In genomic region chr10:106635947-106636346, GRCh38 we compare ENCODE assay signal across 37 cellular contexts.
"Had no signal": no experiment of that assay in that cellular context is flagged by ENCODE, and none has a peak within 500 bp of the region (broad histone marks: within the 10 kb centered on the region; RNA-seq: fewer than 3 reads in every experiment).

No MANE protein-coding gene starts in this region.

- H3K4me3 Mint-ChIP-seq: activated CD4-positive, alpha-beta memory T cell treated with anti-CD3 and anti-CD28 coated beads, Interleukin-2, amount 10 ng/mL, durations not matched to agents 7 days and 5 days; activated CD4-positive, alpha-beta T cell treated with anti-CD3 and anti-CD28 coated beads for 36 hours; activated CD4-positive, alpha-beta T cell treated with anti-CD3 and anti-CD28 coated beads, Interleukin-2, amount 10 ng/mL, durations not matched to agents 7 days and 5 days; activated CD8-positive, alpha-beta memory T cell treated with anti-CD3 and anti-CD28 coated beads, Interleukin-2, amount 10 ng/mL, durations not matched to agents 7 days and 5 days; activated CD8-positive, alpha-beta T cell treated with anti-CD3 and anti-CD28 coated beads, Interleukin-2, amount 10 ng/mL, durations not matched to agents 7 days and 5 days; activated naive CD4-positive, alpha-beta T cell treated with anti-CD3 and anti-CD28 coated beads for 36 hours; activated naive CD8-positive, alpha-beta T cell treated with anti-CD3 and anti-CD28 coated beads for 36 hours; activated T-cell treated with anti-CD3 and anti-CD28 coated beads, Interleukin-2, amount 50 U/mL, for 24 hours; activated T-cell treated with anti-CD3 and anti-CD28 coated beads, Interleukin-2, amount 50 U/mL, for 72 hours; activated T-helper 1 cell treated with anti-CD3 and anti-CD28 coated beads, Interleukin-12 subunit alpha, Interleukin-12 subunit beta, Interleukin-2, Interleukin-4 antibody, amounts not matched to agents 30 ng/mL and 10 ng/mL and 1 ng/mL, durations not matched to agents 14 hours and 24 hours and 36 hours; activated T-helper 17 cell treated with anti-CD3 and anti-CD28 coated beads, Interleukin-2, amount 50 U/mL, for 72 hours; T-helper 1 cell treated with Interleukin-12 subunit alpha and Interleukin-12 subunit beta and Interleukin-4 antibody, amounts not matched to agents 30 μg/mL and 1 μg/mL, for 36 hours; T-helper 2 cell treated with Interferon-gamma antibody and Interleukin-4, amounts not matched to agents 5 μg/mL and 100 μg/mL, for 36 hours; WTC11 had no signal

- H3K4me1 Mint-ChIP-seq: activated CD4-positive, alpha-beta memory T cell treated with anti-CD3 and anti-CD28 coated beads, Interleukin-2, amount 10 ng/mL, durations not matched to agents 7 days and 5 days; activated CD4-positive, alpha-beta T cell treated with anti-CD3 and anti-CD28 coated beads for 36 hours; activated CD4-positive, alpha-beta T cell treated with anti-CD3 and anti-CD28 coated beads, Interleukin-2, amount 10 ng/mL, durations not matched to agents 7 days and 5 days; activated CD8-positive, alpha-beta memory T cell treated with anti-CD3 and anti-CD28 coated beads, Interleukin-2, amount 10 ng/mL, durations not matched to agents 7 days and 5 days; activated naive CD8-positive, alpha-beta T cell treated with anti-CD3 and anti-CD28 coated beads for 36 hours; activated T-helper 17 cell treated with anti-CD3 and anti-CD28 coated beads, Interleukin-2, amount 50 U/mL, for 72 hours; WTC11 had no signal

- H3K27ac Mint-ChIP-seq: activated CD4-positive, alpha-beta memory T cell treated with anti-CD3 and anti-CD28 coated beads, Interleukin-2, amount 10 ng/mL, durations not matched to agents 7 days and 5 days; activated CD4-positive, alpha-beta T cell treated with anti-CD3 and anti-CD28 coated beads for 36 hours; activated CD4-positive, alpha-beta T cell treated with anti-CD3 and anti-CD28 coated beads, Interleukin-2, amount 10 ng/mL, durations not matched to agents 7 days and 5 days; activated CD8-positive, alpha-beta memory T cell treated with anti-CD3 and anti-CD28 coated beads, Interleukin-2, amount 10 ng/mL, durations not matched to agents 7 days and 5 days; activated CD8-positive, alpha-beta T cell treated with anti-CD3 and anti-CD28 coated beads, Interleukin-2, amount 10 ng/mL, durations not matched to agents 7 days and 5 days; activated naive CD4-positive, alpha-beta T cell treated with anti-CD3 and anti-CD28 coated beads for 36 hours; activated naive CD4-positive, alpha-beta T cell treated with anti-CD3 and anti-CD28 coated beads, Interleukin-2, amount 50 U/mL, for 72 hours; activated naive CD8-positive, alpha-beta T cell treated with anti-CD3 and anti-CD28 coated beads for 36 hours; activated T-cell treated with anti-CD3 and anti-CD28 coated beads, Interleukin-2, amount 50 U/mL, for 24 hours; activated T-cell treated with anti-CD3 and anti-CD28 coated beads, Interleukin-2, amount 50 U/mL, for 72 hours; activated T-helper 1 cell treated with anti-CD3 and anti-CD28 coated beads, Interleukin-12 subunit alpha, Interleukin-12 subunit beta, Interleukin-2, Interleukin-4 antibody, amounts not matched to agents 30 ng/mL and 10 ng/mL and 1 ng/mL, durations not matched to agents 14 hours and 24 hours and 36 hours; activated T-helper 17 cell treated with anti-CD3 and anti-CD28 coated beads, Interleukin-2, amount 50 U/mL, for 72 hours; T-helper 1 cell treated with Interleukin-12 subunit alpha and Interleukin-12 subunit beta and Interleukin-4 antibody, amounts not matched to agents 30 μg/mL and 1 μg/mL, for 36 hours; T-helper 2 cell treated with Interferon-gamma antibody and Interleukin-4, amounts not matched to agents 5 μg/mL and 100 μg/mL, for 36 hours; WTC11 had no signal

- H3K4me1 ChIP-seq: adrenal gland, body of pancreas, breast epithelium had no signal

- H3K9me3 Mint-ChIP-seq: activated CD4-positive, alpha-beta memory T cell treated with anti-CD3 and anti-CD28 coated beads, Interleukin-2, amount 10 ng/mL, durations not matched to agents 7 days and 5 days; activated CD4-positive, alpha-beta T cell treated with anti-CD3 and anti-CD28 coated beads, Interleukin-2, amount 10 ng/mL, durations not matched to agents 7 days and 5 days; activated naive CD4-positive, alpha-beta T cell treated with anti-CD3 and anti-CD28 coated beads for 36 hours; activated naive CD8-positive, alpha-beta T cell treated with anti-CD3 and anti-CD28 coated beads for 36 hours; activated T-cell treated with anti-CD3 and anti-CD28 coated beads, Interleukin-2, amount 50 U/mL, for 24 hours; activated T-cell treated with anti-CD3 and anti-CD28 coated beads, Interleukin-2, amount 50 U/mL, for 72 hours; activated T-helper 1 cell treated with anti-CD3 and anti-CD28 coated beads, Interleukin-12 subunit alpha, Interleukin-12 subunit beta, Interleukin-2, Interleukin-4 antibody, amounts not matched to agents 30 ng/mL and 10 ng/mL and 1 ng/mL, durations not matched to agents 14 hours and 24 hours and 36 hours; activated T-helper 17 cell treated with anti-CD3 and anti-CD28 coated beads, Interleukin-2, amount 50 U/mL, for 72 hours; T-helper 1 cell treated with Interleukin-12 subunit alpha and Interleukin-12 subunit beta and Interleukin-4 antibody, amounts not matched to agents 30 μg/mL and 1 μg/mL, for 36 hours; T-helper 2 cell treated with Interferon-gamma antibody and Interleukin-4, amounts not matched to agents 5 μg/mL and 100 μg/mL, for 36 hours; WTC11 had no signal

- H3K27me3 ChIP-seq: adrenal gland, body of pancreas, brain microvascular endothelial cell, breast epithelium had no signal

- ATAC-seq: activated CD4-positive, alpha-beta T cell treated with anti-CD3 and anti-CD28 coated beads for 36 hours; activated CD4-positive, CD25-positive, alpha-beta regulatory T cell treated with anti-CD3 and anti-CD28 coated beads, Interleukin-2, amount 50 U/mL, for 24 hours; activated CD8-positive, alpha-beta memory T cell treated with anti-CD3 and anti-CD28 coated beads, Interleukin-2, amount 10 ng/mL, durations not matched to agents 7 days and 5 days; activated CD8-positive, alpha-beta T cell treated with anti-CD3 and anti-CD28 coated beads, Interleukin-2, amount 10 ng/mL, durations not matched to agents 7 days and 5 days; activated naive CD4-positive, alpha-beta T cell treated with anti-CD3 and anti-CD28 coated beads, Interleukin-2, amount 50 U/mL, for 72 hours; activated T-cell treated with anti-CD3 and anti-CD28 coated beads, Interleukin-2, amount 50 U/mL, for 72 hours; activated T-helper 17 cell treated with anti-CD3 and anti-CD28 coated beads, Interleukin-2, amount 50 U/mL, for 72 hours; body of pancreas; WTC11 had no signal

- H3K36me3 ChIP-seq: adrenal gland, brain microvascular endothelial cell, breast epithelium, WERI-Rb-1 had no signal

- H3K27me3 Mint-ChIP-seq: activated CD4-positive, alpha-beta memory T cell treated with anti-CD3 and anti-CD28 coated beads, Interleukin-2, amount 10 ng/mL, durations not matched to agents 7 days and 5 days; activated CD4-positive, alpha-beta T cell treated with anti-CD3 and anti-CD28 coated beads for 36 hours; activated CD4-positive, alpha-beta T cell treated with anti-CD3 and anti-CD28 coated beads, Interleukin-2, amount 10 ng/mL, durations not matched to agents 7 days and 5 days; activated CD8-positive, alpha-beta memory T cell treated with anti-CD3 and anti-CD28 coated beads, Interleukin-2, amount 10 ng/mL, durations not matched to agents 7 days and 5 days; activated naive CD8-positive, alpha-beta T cell treated with anti-CD3 and anti-CD28 coated beads for 36 hours; activated T-cell treated with anti-CD3 and anti-CD28 coated beads, Interleukin-2, amount 50 U/mL, for 24 hours; activated T-helper 17 cell treated with anti-CD3 and anti-CD28 coated beads, Interleukin-2, amount 50 U/mL, for 72 hours had no signal

- H3K27ac ChIP-seq: adrenal gland, body of pancreas, brain microvascular endothelial cell, breast epithelium, WERI-Rb-1 had no signal

- H3K4me3 ChIP-seq: adrenal gland, body of pancreas, breast epithelium had no signal

- DNase-seq: activated CD4-positive, alpha-beta memory T cell treated with anti-CD3 and anti-CD28 coated beads, Interleukin-2, amount 10 ng/mL, durations not matched to agents 7 days and 5 days; activated CD4-positive, alpha-beta T cell treated with anti-CD3 and anti-CD28 coated beads for 1 hour; activated CD4-positive, alpha-beta T cell treated with anti-CD3 and anti-CD28 coated beads for 36 hours; activated CD4-positive, alpha-beta T cell treated with anti-CD3 and anti-CD28 coated beads for 48 hours; activated CD4-positive, alpha-beta T cell treated with anti-CD3 and anti-CD28 coated beads, Interleukin-2, amount 10 ng/mL, durations not matched to agents 7 days and 5 days; activated CD4-positive, alpha-beta T cell treated with anti-CD3 and anti-CD28 coated beads, Interleukin-2, amount 50 U/mL, for 48 hours; activated CD4-positive, CD25-positive, alpha-beta regulatory T cell; activated CD8-positive, alpha-beta memory T cell treated with anti-CD3 and anti-CD28 coated beads for 24 hours; activated CD8-positive, alpha-beta memory T cell treated with anti-CD3 and anti-CD28 coated beads, Interleukin-2, amount 10 ng/mL, durations not matched to agents 7 days and 5 days; activated CD8-positive, alpha-beta memory T cell treated with anti-CD3 and anti-CD28 coated beads, Interleukin-2, amount 50 U/mL, for 48 hours; activated CD8-positive, alpha-beta T cell treated with anti-CD3 and anti-CD28 coated beads, Interleukin-2, amount 10 ng/mL, durations not matched to agents 7 days and 5 days; activated effector memory CD4-positive, alpha-beta T cell treated with anti-CD3 and anti-CD28 coated beads, Interleukin-2, amount 50 U/mL, for 16 hours; activated gamma-delta T cell treated with Interleukin-2 at 50 U/mL for 16 hours; activated naive CD4-positive, alpha-beta T cell; activated naive CD4-positive, alpha-beta T cell treated with anti-CD3 and anti-CD28 coated beads for 36 hours; activated naive CD4-positive, alpha-beta T cell treated with anti-CD3 and anti-CD28 coated beads, Interleukin-2, amount 50 U/mL, for 16 hours; activated naive CD8-positive, alpha-beta T cell treated with anti-CD3 and anti-CD28 coated beads for 36 hours; activated T-cell treated with anti-CD3 and anti-CD28 coated beads, Interleukin-2, amount 50 U/mL, for 24 hours; activated T-cell treated with anti-CD3 and anti-CD28 coated beads, Interleukin-2, amount 50 U/mL, for 72 hours; adrenal gland; amniotic stem cell; aorta; body of pancreas; brain microvascular endothelial cell; central memory CD4-positive, alpha-beta T cell; T-helper 1 cell; T-helper 2 cell; T-helper 9 cell; WERI-Rb-1 had no signal

- H3K36me3 Mint-ChIP-seq: activated CD8-positive, alpha-beta memory T cell treated with anti-CD3 and anti-CD28 coated beads, Interleukin-2, amount 10 ng/mL, durations not matched to agents 7 days and 5 days; activated naive CD4-positive, alpha-beta T cell treated with anti-CD3 and anti-CD28 coated beads, Interleukin-2, amount 50 U/mL, for 72 hours; activated naive CD8-positive, alpha-beta T cell treated with anti-CD3 and anti-CD28 coated beads for 36 hours; WTC11 had no signal

- H3K9me3 ChIP-seq: adrenal gland, body of pancreas, breast epithelium had no signal
